ENCODE assay signal across 8 cellular contexts in the genomic region with DNA sequence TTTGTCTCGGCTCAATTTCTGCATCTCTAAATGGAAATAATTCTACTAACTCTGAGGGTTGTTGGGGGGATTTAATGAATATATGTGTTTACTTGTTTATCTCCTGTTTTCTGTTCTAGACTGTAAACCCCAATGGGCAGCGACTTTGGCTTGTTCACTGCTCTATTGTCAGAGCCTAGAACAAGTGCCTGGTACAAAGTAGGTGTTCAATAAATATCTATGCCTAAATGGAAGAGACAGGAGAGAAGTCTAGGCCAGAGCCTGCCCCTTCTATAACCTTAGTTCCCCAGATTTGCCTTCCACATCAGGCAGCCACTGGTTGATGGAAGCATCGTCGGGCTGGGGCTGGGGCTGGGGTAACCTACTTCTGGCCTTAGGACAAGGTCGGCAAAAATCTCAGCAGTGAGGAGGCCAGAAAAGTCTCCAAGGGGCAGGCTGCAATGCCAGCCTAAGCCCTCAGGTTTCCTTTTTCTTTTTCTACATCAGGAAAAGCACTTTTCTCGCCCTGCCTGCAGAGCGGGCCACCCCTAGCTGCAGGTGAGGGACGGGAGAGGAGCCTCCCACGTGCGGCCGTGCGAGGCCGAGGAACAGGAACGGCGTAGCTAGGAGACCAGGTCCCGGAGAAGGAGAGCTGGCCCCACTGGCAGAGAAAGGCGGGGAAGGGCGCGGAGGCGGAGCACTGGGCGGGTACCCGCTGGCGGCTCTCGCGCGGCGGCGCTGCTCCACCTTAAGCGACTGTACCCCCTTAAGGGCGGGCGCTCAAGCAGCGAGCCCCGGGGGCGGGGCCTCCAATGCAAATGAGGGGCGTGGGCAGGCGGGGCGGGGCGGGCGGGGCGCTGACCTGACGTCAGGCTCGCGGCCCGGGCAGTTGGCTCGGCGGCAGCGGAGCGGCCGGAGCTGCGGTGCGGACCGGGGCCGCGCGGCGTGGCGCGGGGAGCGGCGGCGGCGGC. TPM values are rescaled to one million over a fixed set of nuclear protein-coding genes. Genes with fewer than 3 reads are reported as not detected.
DNase-seq lines count a peak whose midpoint lies in the region; ATAC-seq and TF ChIP-seq lines count a peak whose summit lies in the region.

A gene (plus strand): TSS at position 867 of the 950 bp plus-strand sequence. CDS start 98 bp downstream, outside the sequence.

- no peak for TF ChIP-seq CTCF in right atrium auricular region (IDR thresholded peaks at IDR 0.05)
- peak in 1 of 4 experiments; percentile 32 for TF ChIP-seq CTCF in uterus (IDR thresholded peaks at IDR 0.05)

- H3K4me3 ChIP-seq in right atrium auricular region (peak within 1 kb of the TSS; percentile 67 to 73), uterus (peak within 1 kb of the TSS; percentile 50 to 63)

- no peaks in the 10 kb centered on the region for H3K9me3 ChIP-seq in right atrium auricular region
- H3K9me3 ChIP-seq in uterus: no peaks in the 10 kb centered on the region

- intact Hi-C loops in T-helper 1 cell treated with Interleukin-12 subunit alpha and Interleukin-12 subunit beta and Interleukin-4 antibody, amounts not matched to agents 30 ng/mL and 1 ng/mL, for 36 hours (cut with micrococcal nuclease): loop anchor here (1.0 to 5.0 kb wide), 12 partner anchors 20 to 494 kb away; a partner anchor contains a TSS
- intact Hi-C loops in uterus (cut with DNase I; ENCODE audit: low total_unique reads): loop anchor here (5.0 to 10.0 kb wide), 3 partner anchors 54 to 197 kb away; a partner anchor contains a TSS

- H3K27me3 ChIP-seq in right atrium auricular region: no peaks in the 10 kb centered on the region
- H3K27me3 ChIP-seq in uterus: no peaks in the 10 kb centered on the region

- TF ChIP-seq POLR2A in GM15510 (IDR thresholded peaks at IDR 0.05; ENCODE audit: borderline replicate concordance, extremely low read depth, insufficient read length) (peak; percentile 98), uterus (IDR thresholded peaks at IDR 0.05) (peak; percentile 63 to 87)

- H3K4me1 ChIP-seq in right atrium auricular region (peaks cover 0 to 43% of the 10 kb centered on the region in 2 donors), uterus (peaks cover 0 to 5% of the 10 kb centered on the region in 2 donors)

- peak within 1 kb of the TSS; percentile 76 for H3K27ac ChIP-seq in angular gyrus (ENCODE audit: low read depth, low read length)
- peak within 1 kb of the TSS; percentile 77 to 81 for H3K27ac ChIP-seq in right atrium auricular region
- H3K27ac ChIP-seq in uterus: peak within 1 kb of the TSS; percentile 85 to 88

- DNase-seq in NCI-H1694 (lab: John Stamatoyannopoulos, UW) (peak; percentile 72), right atrium auricular region (ENCODE audit: low spot score) (peak; percentile 94), pulmonary artery endothelial cell (ENCODE audit: low read depth, low spot score) (peak; percentile 60), uterus (peak; percentile 93 to 94)

- ATAC-seq in HG02885 (IDR thresholded peaks at IDR 0.05; ENCODE audit: poor library complexity, unreplicated experiment): peak; percentile 83

- no peaks in the 10 kb centered on the region for H3K36me3 ChIP-seq in right atrium auricular region
- H3K36me3 ChIP-seq in uterus: no peaks in the 10 kb centered on the region

RNA-seq across cellular contexts. Expression of the gene that starts here (rescaled TPM):
- 11.5 and 12.5 TPM in 2 replicates for total RNA-seq in T-helper 1 cell treated with Interleukin-12 subunit alpha and Interleukin-12 subunit beta and Interleukin-4 antibody, amounts not matched to agents 30 ng/mL and 1 ng/mL, for 36 hours
- total RNA-seq in right atrium auricular region (10 to 100 TPM; 22.1 to 22.2 TPM), pulmonary artery endothelial cell (2.4 and 4.0 TPM in 2 replicates), uterus (1 to 10 TPM in 3 of 4 donors, under 1 TPM in 1; 0.77 to 8.2 (median 4.7) TPM)

Comparison
In these comparisons a context has a peak if more than half of its experiments do, and no peak if none do; other contexts are left out.
1. Peak in every context shown above with its lines: DNase-seq, ATAC-seq, H3K4me3 ChIP-seq and H3K27ac ChIP-seq.